ENCODE assay signal across 1 cellular context in the genomic region with DNA sequence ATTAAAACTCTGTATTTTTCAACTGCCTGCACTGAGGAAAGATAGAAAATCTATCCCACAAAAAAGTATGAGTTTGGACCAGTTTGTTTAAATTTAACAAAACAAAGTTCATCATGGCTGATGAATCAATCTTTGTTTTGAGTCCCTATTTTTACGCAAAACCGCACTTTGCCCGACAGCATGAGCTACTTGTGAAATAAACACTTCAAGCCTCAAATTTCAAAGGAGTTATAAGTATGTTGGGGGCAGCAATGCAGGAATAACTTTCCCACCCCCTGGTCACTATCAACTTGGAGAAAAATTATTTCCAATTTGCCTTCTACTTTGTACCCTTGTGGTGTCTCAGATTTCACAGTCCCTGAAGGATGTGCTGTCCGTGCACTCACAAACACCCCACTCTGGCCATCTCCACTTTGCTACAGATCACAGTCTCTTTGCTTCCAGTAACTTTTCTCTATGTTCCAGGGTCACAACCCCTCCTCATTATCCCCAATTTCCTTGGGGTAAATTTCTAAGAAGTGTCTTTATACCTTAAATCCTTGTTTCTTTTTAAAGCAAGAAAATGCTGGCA.
TF ChIP-seq lines count a peak whose summit lies in the region.

No MANE protein-coding gene starts in this region.

TF ChIP-seq in HepG2, 621 proteins besides CTCF, POLR2A, EP300 and RAD21 (continued from another document):
- TF ChIP-seq, protein P1, sequence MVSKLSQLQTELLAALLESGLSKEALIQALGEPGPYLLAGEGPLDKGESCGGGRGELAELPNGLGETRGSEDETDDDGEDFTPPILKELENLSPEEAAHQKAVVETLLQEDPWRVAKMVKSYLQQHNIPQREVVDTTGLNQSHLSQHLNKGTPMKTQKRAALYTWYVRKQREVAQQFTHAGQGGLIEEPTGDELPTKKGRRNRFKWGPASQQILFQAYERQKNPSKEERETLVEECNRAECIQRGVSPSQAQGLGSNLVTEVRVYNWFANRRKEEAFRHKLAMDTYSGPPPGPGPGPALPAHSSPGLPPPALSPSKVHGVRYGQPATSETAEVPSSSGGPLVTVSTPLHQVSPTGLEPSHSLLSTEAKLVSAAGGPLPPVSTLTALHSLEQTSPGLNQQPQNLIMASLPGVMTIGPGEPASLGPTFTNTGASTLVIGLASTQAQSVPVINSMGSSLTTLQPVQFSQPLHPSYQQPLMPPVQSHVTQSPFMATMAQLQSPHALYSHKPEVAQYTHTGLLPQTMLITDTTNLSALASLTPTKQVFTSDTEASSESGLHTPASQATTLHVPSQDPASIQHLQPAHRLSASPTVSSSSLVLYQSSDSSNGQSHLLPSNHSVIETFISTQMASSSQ (IDR thresholded peaks at IDR 0.05; ENCODE audit: low read depth) = peak; percentile 28; the same call in 1 of the 2 replicates
- TF ChIP-seq, protein P1 (CRISPR knock-in tag; IDR thresholded peaks at IDR 0.05; ENCODE audit: borderline replicate concordance) = no peak
- TF ChIP-seq SAP130 (CRISPR knock-in tag; IDR thresholded peaks at IDR 0.05; ENCODE audit: low read depth) (0 out of 2 replicates have a peak, but pooled peaks have one; percentile 16), FOSL2 (CRISPR knock-in tag; IDR thresholded peaks at IDR 0.05) (peak; percentile 47; the same call in 1 of the 2 replicates), MIER3 (CRISPR knock-in tag; IDR thresholded peaks at IDR 0.05; ENCODE audit: borderline replicate concordance) (0 out of 2 replicates have a peak, but pooled peaks have one; percentile 52), DNMT1 (CRISPR knock-in tag; IDR thresholded peaks at IDR 0.05) (no peak), NFIC (IDR thresholded peaks at IDR 0.05; ENCODE audit: low read length) (peak; percentile 76), ZNF12 (CRISPR knock-in tag; IDR thresholded peaks at IDR 0.05) (peak; percentile 30; the same call in 1 of the 2 replicates), TCF7L2 (IDR thresholded peaks at IDR 0.05; ENCODE audit: low read depth, low read length) (peak; percentile 52; the same call in 1 of the 2 replicates), HMG20A (CRISPR knock-in tag; IDR thresholded peaks at IDR 0.05; ENCODE audit: borderline replicate concordance) (peak; percentile 41; the same call in 1 of the 2 replicates), CREM (IDR thresholded peaks at IDR 0.05) (peak; percentile 40; the same call in 1 of the 2 replicates), CREM (CRISPR knock-in tag; IDR thresholded peaks at IDR 0.05) (no peak), FOXO1 (CRISPR knock-in tag; IDR thresholded peaks at IDR 0.05) (peak; percentile 30; the same call in 1 of the 2 replicates), SOX13 (IDR thresholded peaks at IDR 0.05) (0 out of 2 replicates have a peak, but pooled peaks have one; percentile 29), SOX13 (CRISPR knock-in tag; conservative IDR thresholded peaks at IDR 0.05 in 1 of 2, IDR thresholded peaks at IDR 0.05 in 1 of 2) (peak in 1 of 2 experiments; percentile 38; a peak in 1 of 4 replicates), SIX4 (CRISPR knock-in tag; IDR thresholded peaks at IDR 0.05) (peak; percentile 98), FOXJ3 (CRISPR knock-in tag; IDR thresholded peaks at IDR 0.05; ENCODE audit: borderline replicate concordance) (0 out of 2 replicates have a peak, but pooled peaks have one; percentile 38), NR2F2 (IDR thresholded peaks at IDR 0.05; ENCODE audit: borderline replicate concordance, low read depth) (peak; percentile 47; the same call in 1 of the 2 replicates), RBAK (CRISPR knock-in tag; IDR thresholded peaks at IDR 0.05) (no peak), HNF4G (IDR thresholded peaks at IDR 0.05; ENCODE audit: borderline replicate concordance, low read depth, low read length) (peak; percentile 83), HNF4G (CRISPR knock-in tag; IDR thresholded peaks at IDR 0.05; ENCODE audit: borderline replicate concordance, low read depth) (no peak), SYNCRIP (IDR thresholded peaks at IDR 0.05; ENCODE audit: insufficient read depth, low read depth, low read length) (no peak), TP53 (CRISPR knock-in tag; conservative IDR thresholded peaks at IDR 0.05) (no peak), TBX2 (CRISPR knock-in tag; IDR thresholded peaks at IDR 0.05; ENCODE audit: borderline replicate concordance) (0 out of 2 replicates have a peak, but pooled peaks have one; percentile 27), ZNF678 (CRISPR knock-in tag; IDR thresholded peaks at IDR 0.05) (no peak), KLF12 (CRISPR knock-in tag; IDR thresholded peaks at IDR 0.05; ENCODE audit: borderline replicate concordance) (no peak), SIX1 (CRISPR knock-in tag; IDR thresholded peaks at IDR 0.05; ENCODE audit: borderline replicate concordance) (peak; percentile 24; the same call in 1 of the 2 replicates), YEATS4 (CRISPR knock-in tag; IDR thresholded peaks at IDR 0.05; ENCODE audit: borderline replicate concordance) (peak; percentile 31; the same call in 1 of the 2 replicates), CEBPG (CRISPR knock-in tag; IDR thresholded peaks at IDR 0.05) (peak; percentile 55), FOXA3 (CRISPR knock-in tag; IDR thresholded peaks at IDR 0.05) (peak; percentile 49; the same call in 1 of the 2 replicates), MED1 (CRISPR knock-in tag; IDR thresholded peaks at IDR 0.05) (0 out of 2 replicates have a peak, but pooled peaks have one; percentile 10), TCF7 (IDR thresholded peaks at IDR 0.05; ENCODE audit: low read depth) (peak; percentile 81)
- TF ChIP-seq, protein P2, sequence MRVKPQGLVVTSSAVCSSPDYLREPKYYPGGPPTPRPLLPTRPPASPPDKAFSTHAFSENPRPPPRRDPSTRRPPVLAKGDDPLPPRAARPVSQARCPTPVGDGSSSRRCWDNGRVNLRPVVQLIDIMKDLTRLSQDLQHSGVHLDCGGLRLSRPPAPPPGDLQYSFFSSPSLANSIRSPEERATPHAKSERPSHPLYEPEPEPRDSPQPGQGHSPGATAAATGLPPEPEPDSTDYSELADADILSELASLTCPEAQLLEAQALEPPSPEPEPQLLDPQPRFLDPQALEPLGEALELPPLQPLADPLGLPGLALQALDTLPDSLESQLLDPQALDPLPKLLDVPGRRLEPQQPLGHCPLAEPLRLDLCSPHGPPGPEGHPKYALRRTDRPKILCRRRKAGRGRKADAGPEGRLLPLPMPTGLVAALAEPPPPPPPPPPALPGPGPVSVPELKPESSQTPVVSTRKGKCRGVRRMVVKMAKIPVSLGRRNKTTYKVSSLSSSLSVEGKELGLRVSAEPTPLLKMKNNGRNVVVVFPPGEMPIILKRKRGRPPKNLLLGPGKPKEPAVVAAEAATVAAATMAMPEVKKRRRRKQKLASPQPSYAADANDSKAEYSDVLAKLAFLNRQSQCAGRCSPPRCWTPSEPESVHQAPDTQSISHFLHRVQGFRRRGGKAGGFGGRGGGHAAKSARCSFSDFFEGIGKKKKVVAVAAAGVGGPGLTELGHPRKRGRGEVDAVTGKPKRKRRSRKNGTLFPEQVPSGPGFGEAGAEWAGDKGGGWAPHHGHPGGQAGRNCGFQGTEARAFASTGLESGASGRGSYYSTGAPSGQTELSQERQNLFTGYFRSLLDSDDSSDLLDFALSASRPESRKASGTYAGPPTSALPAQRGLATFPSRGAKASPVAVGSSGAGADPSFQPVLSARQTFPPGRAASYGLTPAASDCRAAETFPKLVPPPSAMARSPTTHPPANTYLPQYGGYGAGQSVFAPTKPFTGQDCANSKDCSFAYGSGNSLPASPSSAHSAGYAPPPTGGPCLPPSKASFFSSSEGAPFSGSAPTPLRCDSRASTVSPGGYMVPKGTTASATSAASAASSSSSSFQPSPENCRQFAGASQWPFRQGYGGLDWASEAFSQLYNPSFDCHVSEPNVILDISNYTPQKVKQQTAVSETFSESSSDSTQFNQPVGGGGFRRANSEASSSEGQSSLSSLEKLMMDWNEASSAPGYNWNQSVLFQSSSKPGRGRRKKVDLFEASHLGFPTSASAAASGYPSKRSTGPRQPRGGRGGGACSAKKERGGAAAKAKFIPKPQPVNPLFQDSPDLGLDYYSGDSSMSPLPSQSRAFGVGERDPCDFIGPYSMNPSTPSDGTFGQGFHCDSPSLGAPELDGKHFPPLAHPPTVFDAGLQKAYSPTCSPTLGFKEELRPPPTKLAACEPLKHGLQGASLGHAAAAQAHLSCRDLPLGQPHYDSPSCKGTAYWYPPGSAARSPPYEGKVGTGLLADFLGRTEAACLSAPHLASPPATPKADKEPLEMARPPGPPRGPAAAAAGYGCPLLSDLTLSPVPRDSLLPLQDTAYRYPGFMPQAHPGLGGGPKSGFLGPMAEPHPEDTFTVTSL (CRISPR knock-in tag; IDR thresholded peaks at IDR 0.05; ENCODE audit: borderline replicate concordance) = peak; percentile 73; the same call in 1 of the 2 replicates
- TF ChIP-seq, protein P3, sequence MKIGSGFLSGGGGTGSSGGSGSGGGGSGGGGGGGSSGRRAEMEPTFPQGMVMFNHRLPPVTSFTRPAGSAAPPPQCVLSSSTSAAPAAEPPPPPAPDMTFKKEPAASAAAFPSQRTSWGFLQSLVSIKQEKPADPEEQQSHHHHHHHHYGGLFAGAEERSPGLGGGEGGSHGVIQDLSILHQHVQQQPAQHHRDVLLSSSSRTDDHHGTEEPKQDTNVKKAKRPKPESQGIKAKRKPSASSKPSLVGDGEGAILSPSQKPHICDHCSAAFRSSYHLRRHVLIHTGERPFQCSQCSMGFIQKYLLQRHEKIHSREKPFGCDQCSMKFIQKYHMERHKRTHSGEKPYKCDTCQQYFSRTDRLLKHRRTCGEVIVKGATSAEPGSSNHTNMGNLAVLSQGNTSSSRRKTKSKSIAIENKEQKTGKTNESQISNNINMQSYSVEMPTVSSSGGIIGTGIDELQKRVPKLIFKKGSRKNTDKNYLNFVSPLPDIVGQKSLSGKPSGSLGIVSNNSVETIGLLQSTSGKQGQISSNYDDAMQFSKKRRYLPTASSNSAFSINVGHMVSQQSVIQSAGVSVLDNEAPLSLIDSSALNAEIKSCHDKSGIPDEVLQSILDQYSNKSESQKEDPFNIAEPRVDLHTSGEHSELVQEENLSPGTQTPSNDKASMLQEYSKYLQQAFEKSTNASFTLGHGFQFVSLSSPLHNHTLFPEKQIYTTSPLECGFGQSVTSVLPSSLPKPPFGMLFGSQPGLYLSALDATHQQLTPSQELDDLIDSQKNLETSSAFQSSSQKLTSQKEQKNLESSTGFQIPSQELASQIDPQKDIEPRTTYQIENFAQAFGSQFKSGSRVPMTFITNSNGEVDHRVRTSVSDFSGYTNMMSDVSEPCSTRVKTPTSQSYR (CRISPR knock-in tag; IDR thresholded peaks at IDR 0.05; ENCODE audit: borderline replicate concordance) = peak; percentile 16; the same call in 1 of the 2 replicates
